ENCODE assay signal across 1 cellular context in genomic region chr6:28811873-28812272, GRCh38.
TF ChIP-seq lines count a peak whose summit lies in the region.

No MANE protein-coding gene starts in this region.

TF ChIP-seq in K562, 482 proteins besides CTCF, POLR2A, EP300 and RAD21 (continued from another document and continues in another):
- TF ChIP-seq ZNF318 (IDR thresholded peaks at IDR 0.05; ENCODE audit: borderline replicate concordance in 1 of 2, low read depth in 1 of 2): no peak
- no peak for TF ChIP-seq SRSF7 (optimal IDR thresholded peaks at IDR 0.05; ENCODE audit: low read depth, low read length)
- TF ChIP-seq ZNF316 (IDR thresholded peaks at IDR 0.05): peak; percentile 69
- TF ChIP-seq BRD9 (IDR thresholded peaks at IDR 0.05; ENCODE audit: low read depth, partially characterized antibody): peak; percentile 89
- TF ChIP-seq BCOR (IDR thresholded peaks at IDR 0.05): peak; percentile 69; the same call in 1 of the 2 replicates
- TF ChIP-seq ARHGAP35 (IDR thresholded peaks at IDR 0.05; ENCODE audit: partially characterized antibody): no peak
- TF ChIP-seq ZNF436 (CRISPR knock-in tag; IDR thresholded peaks at IDR 0.05): no peak
- TF ChIP-seq TFAP4 (CRISPR knock-in tag; IDR thresholded peaks at IDR 0.05; ENCODE audit: borderline replicate concordance): no peak
- TF ChIP-seq ZNF398 (CRISPR knock-in tag; IDR thresholded peaks at IDR 0.05): no peak
- TF ChIP-seq SRSF9 (IDR thresholded peaks at IDR 0.05; ENCODE audit: borderline replicate concordance, low read depth, low read length): no peak
- peak; percentile 41 for TF ChIP-seq POLR3G (IDR thresholded peaks at IDR 0.05; ENCODE audit: extremely low read depth, insufficient read length, insufficient replicate concordance)
- 0 out of 2 replicates have a peak, but pooled peaks have one; percentile 21 for TF ChIP-seq BACH1 (tag; IDR thresholded peaks at IDR 0.05)
- no peak for TF ChIP-seq ZNF76 (CRISPR knock-in tag; IDR thresholded peaks at IDR 0.05; ENCODE audit: borderline replicate concordance)
- 0 out of 2 replicates have a peak, but pooled peaks have one; percentile 16 for TF ChIP-seq BHLHE40 (IDR thresholded peaks at IDR 0.05; ENCODE audit: low read length)
- TF ChIP-seq SOX6 (IDR thresholded peaks at IDR 0.05): peak; percentile 57; the same call in 1 of the 2 replicates
- peak; percentile 65; the same call in 1 of the 2 replicates for TF ChIP-seq E2F1 (CRISPR knock-in tag; IDR thresholded peaks at IDR 0.05)
- peak; percentile 8 to 92; a peak in 2 of 4 replicates for TF ChIP-seq TBL1XR1 (IDR thresholded peaks at IDR 0.05; ENCODE audit: low read length in 2 of 2)
- no peak for TF ChIP-seq NONO (IDR thresholded peaks at IDR 0.05; ENCODE audit: low read depth in 2 of 2, low read length in 1 of 2)
- no peak for TF ChIP-seq SMAD3 (CRISPR knock-in tag; conservative IDR thresholded peaks at IDR 0.05)
- TF ChIP-seq FOSL1 (tag; conservative IDR thresholded peaks at IDR 0.05): peak; percentile 43; the same call in 1 of the 2 replicates
- no peak for TF ChIP-seq ATF3 (IDR thresholded peaks at IDR 0.05)
- TF ChIP-seq ATF3 (CRISPR knock-in tag; conservative IDR thresholded peaks at IDR 0.05): 0 out of 2 replicates have a peak, but pooled peaks have one; percentile 18
- TF ChIP-seq ZBTB9 (CRISPR knock-in tag; IDR thresholded peaks at IDR 0.05): no peak
- no peak for TF ChIP-seq ZBTB2 (IDR thresholded peaks at IDR 0.05)
- TF ChIP-seq ZNF639 (CRISPR knock-in tag; conservative IDR thresholded peaks at IDR 0.05 in 1 of 2, IDR thresholded peaks at IDR 0.05 in 1 of 2): no peak
- TF ChIP-seq HDAC8 (tag; IDR thresholded peaks at IDR 0.05): no peak
- peak; percentile 85; the same call in 1 of the 2 replicates for TF ChIP-seq BRD4 (IDR thresholded peaks at IDR 0.05)
- TF ChIP-seq ZBTB34 (CRISPR knock-in tag; IDR thresholded peaks at IDR 0.05): no peak
- peak in 1 of 2 experiments; percentile 77; a peak in 2 of 4 replicates for TF ChIP-seq CSDE1 (IDR thresholded peaks at IDR 0.05)
- TF ChIP-seq ZNF609 (CRISPR knock-in tag; IDR thresholded peaks at IDR 0.05; ENCODE audit: borderline replicate concordance): no peak
